8 cellular contexts compared by ENCODE assay signal in the genomic region with DNA sequence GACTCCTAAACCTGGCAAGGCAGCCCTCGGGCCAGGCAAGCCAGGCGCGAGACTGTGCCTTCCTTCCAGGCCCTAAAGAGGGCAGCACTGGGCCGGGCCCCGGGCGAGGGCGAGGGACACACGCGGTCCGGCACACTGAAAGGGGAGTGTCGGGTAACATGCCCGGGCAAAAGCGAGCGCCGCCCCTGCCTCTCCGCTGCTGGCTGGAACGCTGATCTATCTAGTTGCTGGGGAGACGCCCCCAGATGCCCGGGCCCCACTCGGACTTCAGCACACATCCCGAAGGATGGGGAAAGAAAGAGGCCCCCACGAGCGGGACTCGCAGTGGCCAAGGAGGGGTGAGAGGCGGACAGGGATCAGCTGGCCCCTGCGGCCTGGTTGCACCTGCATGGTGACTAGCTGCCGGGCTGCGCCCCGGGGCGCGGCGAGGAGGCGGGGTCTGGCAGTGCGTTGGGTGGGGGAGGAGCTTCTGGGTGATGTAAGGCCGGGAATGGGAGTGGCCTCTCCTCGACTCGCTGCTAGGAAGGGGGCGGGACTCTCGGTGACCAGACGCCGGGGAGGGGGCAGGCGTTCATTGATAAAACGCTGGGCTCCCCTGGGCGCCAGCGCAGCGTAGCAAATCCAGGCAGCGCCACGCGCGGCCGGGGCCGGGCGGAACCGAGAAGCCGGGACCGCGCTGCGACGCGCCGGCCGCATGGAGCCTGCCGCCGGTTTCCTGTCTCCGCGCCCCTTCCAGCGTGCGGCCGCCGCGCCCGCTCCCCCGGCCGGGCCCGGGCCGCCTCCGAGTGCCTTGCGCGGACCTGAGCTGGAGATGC. TPM values are rescaled to one million over a fixed set of nuclear protein-coding genes. Genes with fewer than 3 reads are reported as not detected.
DNase-seq lines count a peak whose midpoint lies in the region; ATAC-seq, FAIRE-seq and TF ChIP-seq lines count a peak whose summit lies in the region.

A gene (plus strand): TSS at position 608 of the 815 bp plus-strand sequence. CDS start 87 bp downstream, at position 695.

- no peaks in the 10 kb centered on the region for H3K9me3 Mint-ChIP-seq in activated T-cell treated with anti-CD3 and anti-CD28 coated beads, Interleukin-2, amount 50 U/mL, for 72 hours

- H3K4me1 ChIP-seq in Karpas-422 (ENCODE audit: low read length) = peaks cover 23% of the 10 kb centered on the region
- peaks cover 29 to 56% (median 44%) of the 10 kb centered on the region in 4 donors for H3K4me1 ChIP-seq in esophagus muscularis mucosa

- no peaks in the 10 kb centered on the region for H3K27me3 Mint-ChIP-seq in activated T-cell treated with anti-CD3 and anti-CD28 coated beads, Interleukin-2, amount 50 U/mL, for 72 hours (ENCODE audit: low read depth)

- H3K9me3 ChIP-seq in Karpas-422 (ENCODE audit: low read length) (no peaks in the 10 kb centered on the region), esophagus muscularis mucosa (no peaks in the 10 kb centered on the region)

- peaks cover 13% of the 10 kb centered on the region for H3K79me2 ChIP-seq in Karpas-422 (ENCODE audit: low read length)

- peak; percentile 83 to 95 (median 91) for TF ChIP-seq CTCF in esophagus muscularis mucosa (IDR thresholded peaks at IDR 0.05)

- H3K4me3 ChIP-seq in Karpas-422 (ENCODE audit: low read length) (peak within 1 kb of the TSS; percentile 95), esophagus muscularis mucosa (peak within 1 kb of the TSS; percentile 81 to 95 (median 92))

- peak within 1 kb of the TSS; percentile 58 for H3K27ac ChIP-seq in Karpas-422 (ENCODE audit: low read length)
- peak within 1 kb of the TSS; percentile 92 to 97 (median 94) for H3K27ac ChIP-seq in esophagus muscularis mucosa (replicated peaks in 1 of 4)

- peaks cover 13 to 26% of the 10 kb centered on the region in 2 donors for H3K36me3 Mint-ChIP-seq in activated T-cell treated with anti-CD3 and anti-CD28 coated beads, Interleukin-2, amount 50 U/mL, for 72 hours (ENCODE audit: insufficient read depth in 2 of 2)

- H3K4me1 Mint-ChIP-seq in activated T-cell treated with anti-CD3 and anti-CD28 coated beads, Interleukin-2, amount 50 U/mL, for 72 hours (ENCODE audit: low read depth) = peaks cover 55% of the 10 kb centered on the region

- H3K4me2 ChIP-seq in Karpas-422 (ENCODE audit: low read depth, low read length, poor library complexity, severe bottlenecking) = peak within 1 kb of the TSS; percentile 98

- peak within 1 kb of the TSS; percentile 89 for H2AFZ ChIP-seq in Karpas-422 (ENCODE audit: low read length)

- WGBS in esophagus muscularis mucosa = 1% methylated on average over 51 of the region's 79 CpGs

- H3K36me3 ChIP-seq in Karpas-422 (ENCODE audit: insufficient read depth, low read length) = peaks cover 7% of the 10 kb centered on the region; the same call in 1 of the 2 replicates
- peaks cover 0 to 30% (median 26%) of the 10 kb centered on the region in 4 donors for H3K36me3 ChIP-seq in esophagus muscularis mucosa

- no peak for TF ChIP-seq EP300 in esophagus muscularis mucosa (IDR thresholded peaks at IDR 0.05)

- H3K27ac Mint-ChIP-seq in activated T-cell treated with anti-CD3 and anti-CD28 coated beads, Interleukin-2, amount 50 U/mL, for 72 hours = peak within 1 kb of the TSS; percentile 91

- no peaks in the 10 kb centered on the region for H3K9me2 ChIP-seq in Karpas-422 (replicated peaks; ENCODE audit: insufficient read depth, low read length)

- H3K27me3 ChIP-seq in Karpas-422 (ENCODE audit: low read length) = no peaks in the 10 kb centered on the region
- H3K27me3 ChIP-seq in esophagus muscularis mucosa = no peaks in the 10 kb centered on the region

- intact Hi-C loops in esophagus muscularis mucosa (cut with DNase I) = loop anchor here (5.0 kb wide), 1 partner anchor 37 kb away; no protein-coding TSS in a partner anchor

- no peaks in the 10 kb centered on the region; the same call in 1 of the 2 replicates for H4K20me1 ChIP-seq in Karpas-422 (ENCODE audit: insufficient read depth, low read depth, low read length)

- DNase-seq in Daoy (ENCODE audit: low read depth) (peak; percentile 98), Karpas-422 (peak; percentile 99), RCC 7860 (ENCODE audit: low spot score) (peak; percentile 94), esophagus muscularis mucosa (ENCODE audit: extremely low spot score) (peak; percentile 99), myocyte (ENCODE audit: low read depth) (peak; percentile 98)
- peak; percentile 99 for DNase-seq in activated T-cell treated with anti-CD3 and anti-CD28 coated beads, Interleukin-2, amount 50 U/mL, for 72 hours
- peak; percentile 95 to 97 for DNase-seq in stimulated activated CD8-positive, alpha-beta memory T cell treated with anti-CD3 and anti-CD28 coated beads, Interleukin-7, amount 100 ng/mL, for 48 hours (ENCODE audit: extremely low read depth in 1 of 2, low read depth in 1 of 2)

- FAIRE-seq in RCC 7860 (lab: Jason Lieb, UNC) = peak; percentile 81

- peak within 1 kb of the TSS; percentile 93 to 98 for H3K4me3 Mint-ChIP-seq in activated T-cell treated with anti-CD3 and anti-CD28 coated beads, Interleukin-2, amount 50 U/mL, for 72 hours

- peak; percentile 55 for TF ChIP-seq POLR2A in esophagus muscularis mucosa (IDR thresholded peaks at IDR 0.05; ENCODE audit: low read depth)

- peak within 1 kb of the TSS; percentile 95 for H3K9ac ChIP-seq in Karpas-422 (ENCODE audit: low read length)

- peak; percentile 79 for ATAC-seq in GM21825 (IDR thresholded peaks at IDR 0.05; ENCODE audit: unreplicated experiment)
- peak; percentile 80 to 81 for ATAC-seq in activated T-cell treated with anti-CD3 and anti-CD28 coated beads, Interleukin-2, amount 50 U/mL, for 72 hours (replicated peaks in 1 of 2)

RNA-seq across cellular contexts. Expression of the gene that starts here (rescaled TPM):
- 6.6 and 8.5 TPM in 2 replicates for total RNA-seq in Daoy (2014; rRNA removed; shearing (Covaris generic))
- 11.8 and 18.2 TPM in 2 replicates for total RNA-seq in Karpas-422 (2014; rRNA removed; shearing (Covaris generic); ENCODE audit: low replicate concordance)
- 10 to 100 TPM; 53.4 to 60.7 TPM for total RNA-seq in activated T-cell treated with anti-CD3 and anti-CD28 coated beads, Interleukin-2, amount 50 U/mL, for 72 hours
- total RNA-seq in esophagus muscularis mucosa = 10 to 100 TPM in 2 of 4 donors, 1 to 10 TPM in 2; 7.9 to 46.4 (median 10.5) TPM
- total RNA-seq in myocyte = 40.0 and 72.5 TPM in 2 replicates
- polyA plus RNA-seq in myocyte (2012) = 50.9 TPM

Comparison
In these comparisons a context has a peak if more than half of its experiments do, and no peak if none do; other contexts are left out.
1. Peak in every context shown above with its lines: DNase-seq, ATAC-seq, H3K4me3 ChIP-seq and H3K27ac ChIP-seq.